2 cellular contexts compared by ENCODE assay signal in the genomic region with DNA sequence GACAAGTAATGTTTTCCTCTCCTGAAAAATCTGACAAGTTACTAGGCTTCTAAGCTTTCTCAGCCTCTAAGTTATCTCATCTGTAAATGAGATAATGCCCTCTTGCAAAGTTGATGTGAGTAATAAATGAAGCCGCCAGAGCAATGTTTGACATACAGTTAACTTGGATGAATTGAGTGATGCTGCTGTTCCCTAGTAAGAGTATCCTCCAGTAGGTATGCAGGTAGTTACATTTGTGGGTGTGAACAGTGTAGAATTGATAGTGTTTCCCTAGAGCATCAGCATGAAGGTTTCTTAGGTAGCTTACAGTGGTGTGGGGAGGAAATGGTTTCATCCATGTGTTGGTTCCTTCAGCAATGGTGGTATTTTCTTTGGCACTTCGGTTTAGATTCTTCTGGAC.
TF ChIP-seq lines count a peak whose summit lies in the region.

No MANE protein-coding gene starts in this region.

TF ChIP-seq in IMR-90, 13 proteins besides CTCF, POLR2A, EP300 and RAD21 (continued from another document):
- TF ChIP-seq, protein P1, sequence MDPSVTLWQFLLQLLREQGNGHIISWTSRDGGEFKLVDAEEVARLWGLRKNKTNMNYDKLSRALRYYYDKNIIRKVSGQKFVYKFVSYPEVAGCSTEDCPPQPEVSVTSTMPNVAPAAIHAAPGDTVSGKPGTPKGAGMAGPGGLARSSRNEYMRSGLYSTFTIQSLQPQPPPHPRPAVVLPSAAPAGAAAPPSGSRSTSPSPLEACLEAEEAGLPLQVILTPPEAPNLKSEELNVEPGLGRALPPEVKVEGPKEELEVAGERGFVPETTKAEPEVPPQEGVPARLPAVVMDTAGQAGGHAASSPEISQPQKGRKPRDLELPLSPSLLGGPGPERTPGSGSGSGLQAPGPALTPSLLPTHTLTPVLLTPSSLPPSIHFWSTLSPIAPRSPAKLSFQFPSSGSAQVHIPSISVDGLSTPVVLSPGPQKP (IDR thresholded peaks at IDR 0.05; ENCODE audit: borderline replicate concordance, low read depth, low read length), result no peak
- TF ChIP-seq MAZ (IDR thresholded peaks at IDR 0.05; ENCODE audit: borderline replicate concordance, low read depth, low read length), result no peak

TF ChIP-seq in SK-N-SH treated with all-trans-retinoic acid at 6 μM for 48 hours, 23 proteins besides CTCF, POLR2A, EP300 and RAD21 (continued from another document):
- TF ChIP-seq, protein P2, sequence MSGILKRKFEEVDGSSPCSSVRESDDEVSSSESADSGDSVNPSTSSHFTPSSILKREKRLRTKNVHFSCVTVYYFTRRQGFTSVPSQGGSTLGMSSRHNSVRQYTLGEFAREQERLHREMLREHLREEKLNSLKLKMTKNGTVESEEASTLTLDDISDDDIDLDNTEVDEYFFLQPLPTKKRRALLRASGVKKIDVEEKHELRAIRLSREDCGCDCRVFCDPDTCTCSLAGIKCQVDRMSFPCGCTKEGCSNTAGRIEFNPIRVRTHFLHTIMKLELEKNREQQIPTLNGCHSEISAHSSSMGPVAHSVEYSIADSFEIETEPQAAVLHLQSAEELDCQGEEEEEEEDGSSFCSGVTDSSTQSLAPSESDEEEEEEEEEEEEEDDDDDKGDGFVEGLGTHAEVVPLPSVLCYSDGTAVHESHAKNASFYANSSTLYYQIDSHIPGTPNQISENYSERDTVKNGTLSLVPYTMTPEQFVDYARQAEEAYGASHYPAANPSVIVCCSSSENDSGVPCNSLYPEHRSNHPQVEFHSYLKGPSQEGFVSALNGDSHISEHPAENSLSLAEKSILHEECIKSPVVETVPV (CRISPR knock-in tag; IDR thresholded peaks at IDR 0.05), result no peak
- TF ChIP-seq ZNF565 (CRISPR knock-in tag; conservative IDR thresholded peaks at IDR 0.05; ENCODE audit: low read depth) (no peak), RARB (CRISPR knock-in tag; IDR thresholded peaks at IDR 0.05) (no peak), ESRRG (CRISPR knock-in tag; IDR thresholded peaks at IDR 0.05) (no peak), ZNF70 (CRISPR knock-in tag; IDR thresholded peaks at IDR 0.05) (no peak), TOX (CRISPR knock-in tag; IDR thresholded peaks at IDR 0.05; ENCODE audit: borderline replicate concordance) (no peak), CSDC2 (CRISPR knock-in tag; IDR thresholded peaks at IDR 0.05) (no peak), SNAI2 (CRISPR knock-in tag; IDR thresholded peaks at IDR 0.05) (no peak), BACH2 (CRISPR knock-in tag; IDR thresholded peaks at IDR 0.05; ENCODE audit: borderline replicate concordance) (no peak), ZFP30 (CRISPR knock-in tag; IDR thresholded peaks at IDR 0.05) (no peak)
- TF ChIP-seq, protein P3, sequence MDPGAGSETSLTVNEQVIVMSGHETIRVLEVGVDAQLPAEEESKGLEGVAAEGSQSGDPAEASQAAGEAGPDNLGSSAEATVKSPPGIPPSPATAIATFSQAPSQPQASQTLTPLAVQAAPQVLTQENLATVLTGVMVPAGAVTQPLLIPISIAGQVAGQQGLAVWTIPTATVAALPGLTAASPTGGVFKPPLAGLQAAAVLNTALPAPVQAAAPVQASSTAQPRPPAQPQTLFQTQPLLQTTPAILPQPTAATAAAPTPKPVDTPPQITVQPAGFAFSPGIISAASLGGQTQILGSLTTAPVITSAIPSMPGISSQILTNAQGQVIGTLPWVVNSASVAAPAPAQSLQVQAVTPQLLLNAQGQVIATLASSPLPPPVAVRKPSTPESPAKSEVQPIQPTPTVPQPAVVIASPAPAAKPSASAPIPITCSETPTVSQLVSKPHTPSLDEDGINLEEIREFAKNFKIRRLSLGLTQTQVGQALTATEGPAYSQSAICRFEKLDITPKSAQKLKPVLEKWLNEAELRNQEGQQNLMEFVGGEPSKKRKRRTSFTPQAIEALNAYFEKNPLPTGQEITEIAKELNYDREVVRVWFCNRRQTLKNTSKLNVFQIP (CRISPR knock-in tag; IDR thresholded peaks at IDR 0.05; ENCODE audit: borderline replicate concordance, low read depth), result no peak
- TF ChIP-seq, protein P4, sequence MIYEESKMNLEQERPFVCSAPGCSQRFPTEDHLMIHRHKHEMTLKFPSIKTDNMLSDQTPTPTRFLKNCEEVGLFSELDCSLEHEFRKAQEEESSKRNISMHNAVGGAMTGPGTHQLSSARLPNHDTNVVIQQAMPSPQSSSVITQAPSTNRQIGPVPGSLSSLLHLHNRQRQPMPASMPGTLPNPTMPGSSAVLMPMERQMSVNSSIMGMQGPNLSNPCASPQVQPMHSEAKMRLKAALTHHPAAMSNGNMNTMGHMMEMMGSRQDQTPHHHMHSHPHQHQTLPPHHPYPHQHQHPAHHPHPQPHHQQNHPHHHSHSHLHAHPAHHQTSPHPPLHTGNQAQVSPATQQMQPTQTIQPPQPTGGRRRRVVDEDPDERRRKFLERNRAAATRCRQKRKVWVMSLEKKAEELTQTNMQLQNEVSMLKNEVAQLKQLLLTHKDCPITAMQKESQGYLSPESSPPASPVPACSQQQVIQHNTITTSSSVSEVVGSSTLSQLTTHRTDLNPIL (CRISPR knock-in tag; IDR thresholded peaks at IDR 0.05; ENCODE audit: low read depth), result no peak
- TF ChIP-seq, protein P5, sequence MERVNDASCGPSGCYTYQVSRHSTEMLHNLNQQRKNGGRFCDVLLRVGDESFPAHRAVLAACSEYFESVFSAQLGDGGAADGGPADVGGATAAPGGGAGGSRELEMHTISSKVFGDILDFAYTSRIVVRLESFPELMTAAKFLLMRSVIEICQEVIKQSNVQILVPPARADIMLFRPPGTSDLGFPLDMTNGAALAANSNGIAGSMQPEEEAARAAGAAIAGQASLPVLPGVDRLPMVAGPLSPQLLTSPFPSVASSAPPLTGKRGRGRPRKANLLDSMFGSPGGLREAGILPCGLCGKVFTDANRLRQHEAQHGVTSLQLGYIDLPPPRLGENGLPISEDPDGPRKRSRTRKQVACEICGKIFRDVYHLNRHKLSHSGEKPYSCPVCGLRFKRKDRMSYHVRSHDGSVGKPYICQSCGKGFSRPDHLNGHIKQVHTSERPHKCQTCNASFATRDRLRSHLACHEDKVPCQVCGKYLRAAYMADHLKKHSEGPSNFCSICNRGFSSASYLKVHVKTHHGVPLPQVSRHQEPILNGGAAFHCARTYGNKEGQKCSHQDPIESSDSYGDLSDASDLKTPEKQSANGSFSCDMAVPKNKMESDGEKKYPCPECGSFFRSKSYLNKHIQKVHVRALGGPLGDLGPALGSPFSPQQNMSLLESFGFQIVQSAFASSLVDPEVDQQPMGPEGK (CRISPR knock-in tag; IDR thresholded peaks at IDR 0.05; ENCODE audit: borderline replicate concordance), result no peak
